7 cellular contexts compared by ENCODE assay signal in the genomic region with DNA sequence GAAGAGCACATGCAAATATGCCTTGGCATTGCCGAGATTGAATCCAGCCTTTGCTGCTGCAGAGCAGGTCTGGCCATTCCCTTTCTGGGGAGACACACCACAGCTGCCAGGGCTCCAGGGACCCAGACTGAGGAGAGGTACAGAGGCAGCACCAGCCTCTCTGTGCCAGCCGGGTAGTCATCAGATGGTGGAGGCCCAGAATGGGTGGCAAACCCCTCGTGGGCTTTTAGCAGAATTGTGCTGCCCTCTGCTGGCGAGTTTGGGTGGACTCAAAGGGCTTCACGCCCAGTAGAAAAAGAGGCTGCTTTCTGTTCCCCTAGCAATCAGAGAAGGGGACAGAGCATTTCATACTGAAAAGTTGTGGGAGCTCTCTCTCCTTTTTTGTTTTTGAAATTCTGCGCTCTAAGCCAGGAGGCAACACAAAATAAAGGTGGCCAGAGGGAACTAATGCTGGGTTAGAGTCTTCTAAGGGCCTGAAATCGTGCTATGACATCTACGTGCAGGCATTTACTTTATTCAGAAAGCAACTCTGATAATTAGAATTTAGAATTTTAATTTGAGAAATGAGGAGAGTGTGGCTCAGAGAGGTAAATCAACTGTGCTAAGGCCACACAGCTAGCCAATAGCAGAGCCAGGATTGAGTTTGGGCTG.
DNase-seq lines count a peak whose midpoint lies in the region; ATAC-seq and TF ChIP-seq lines count a peak whose summit lies in the region.

No MANE protein-coding gene starts in this region.

- H3K27ac ChIP-seq in lower lobe of right lung, result no peak overlapping the region

- no peak overlapping the region for H3K4me3 ChIP-seq in lower lobe of right lung

- DNase-seq in NCI-H226 (peak; percentile 60), dedifferentiated amniotic fluid mesenchymal stem cell (ENCODE audit: extremely low spot score) (peak; percentile 83), lower lobe of right lung (peak; percentile 83)
- DNase-seq in activated CD4-positive, alpha-beta T cell treated with anti-CD3 and anti-CD28 coated beads for 48 hours, result peak; percentile 87
- peak; percentile 22 for DNase-seq in stimulated activated CD8-positive, alpha-beta memory T cell treated with anti-CD3 and anti-CD28 coated beads, Interleukin-12 subunit alpha, Interleukin-12 subunit beta, amount 100 ng/mL, for 4 hours (ENCODE audit: low read depth)

- ATAC-seq in HG03097 (IDR thresholded peaks at IDR 0.05; ENCODE audit: low FRiP score, unreplicated experiment) (peak; percentile 56), lower lobe of right lung (peak; percentile 75 to 81)

- intact Hi-C loops in lower lobe of right lung (cut with DNase I), result loop anchor here (10.0 kb wide), 2 partner anchors 239 to 479 kb away; no protein-coding TSS in a partner anchor

- no peaks in the 10 kb centered on the region for H3K36me3 ChIP-seq in lower lobe of right lung

- H3K9me3 ChIP-seq in lower lobe of right lung, result no peaks in the 10 kb centered on the region

- peaks cover 16% of the 10 kb centered on the region for H3K4me1 ChIP-seq in lower lobe of right lung

- no peaks in the 10 kb centered on the region for H3K27me3 ChIP-seq in lower lobe of right lung (ENCODE audit: low read depth)

- TF ChIP-seq CTCF in GM12872 (IDR thresholded peaks at IDR 0.05; ENCODE audit: insufficient read depth, low read depth, low read length) (peak; percentile 83), lower lobe of right lung (IDR thresholded peaks at IDR 0.05) (peak; percentile 88)

Comparison
In these comparisons a context has a peak if more than half of its experiments do, and no peak if none do; other contexts are left out.
1. DNase-seq: peak in every context shown above with its lines; median percentile 87 in activated CD4-positive, alpha-beta T cell treated with anti-CD3 and anti-CD28 coated beads for 48 hours; 83 in dedifferentiated amniotic fluid mesenchymal stem cell; 83 in lower lobe of right lung; 60 in NCI-H226; 22 in stimulated activated CD8-positive, alpha-beta memory T cell treated with anti-CD3 and anti-CD28 coated beads, Interleukin-12 subunit alpha, Interleukin-12 subunit beta, amount 100 ng/mL, for 4 hours.